Comparison of ENCODE assay signal across 12 cellular contexts in genomic region chr17:59368218-59368857, GRCh38. TPM values are rescaled to one million over a fixed set of nuclear protein-coding genes. Genes with fewer than 3 reads are reported as not detected.
DNase-seq lines count a peak whose midpoint lies in the region; ATAC-seq and TF ChIP-seq lines count a peak whose summit lies in the region.
"Had no signal": no experiment of that assay in that cellular context is flagged by ENCODE, and none has a peak within 500 bp of the region (broad histone marks: within the 10 kb centered on the region; RNA-seq: fewer than 3 reads in every experiment).

No MANE protein-coding gene starts in this region.

- peaks cover 64% of the 10 kb centered on the region for H3K79me2 ChIP-seq in parathyroid adenoma

- H3K4me3 Mint-ChIP-seq in activated T-cell treated with anti-CD3 and anti-CD28 coated beads, Interleukin-2, amount 50 U/mL, for 72 hours: no peak overlapping the region
- H3K4me3 Mint-ChIP-seq: natural killer cell treated with Interleukin-12 subunit alpha and Interleukin-12 subunit beta and Interleukin-15 and Interleukin-18, amount 100 ng/mL, for 72 hours; stimulated activated naive CD8-positive, alpha-beta T cell treated with anti-CD3 and anti-CD28 coated beads, Interleukin-15, Interleukin-2, amounts not matched to agents 100 ng/mL and 50 ng/mL, for 24 hours had no signal

- peak overlapping the region; percentile 97 for H3K27ac ChIP-seq in left ventricle myocardium inferior (replicated peaks)
- H3K27ac ChIP-seq in parathyroid adenoma: peak overlapping the region; percentile 76
- H3K27ac ChIP-seq in vagina: peak overlapping the region; percentile 87
- H3K27ac ChIP-seq: HL-60 had no signal

- TF ChIP-seq CTCF in left ventricle myocardium inferior (IDR thresholded peaks at IDR 0.05; ENCODE audit: borderline replicate concordance) (no peak), foreskin fibroblast (IDR thresholded peaks at IDR 0.05; ENCODE audit: low read depth, low read length) (no peak), parathyroid adenoma (IDR thresholded peaks at IDR 0.05) (no peak), vagina (IDR thresholded peaks at IDR 0.05) (no peak)

- H3K27me3 Mint-ChIP-seq in activated T-cell treated with anti-CD3 and anti-CD28 coated beads, Interleukin-2, amount 50 U/mL, for 72 hours (ENCODE audit: low read depth): no peaks in the 10 kb centered on the region
- H3K27me3 Mint-ChIP-seq: natural killer cell treated with Interleukin-12 subunit alpha and Interleukin-12 subunit beta and Interleukin-15 and Interleukin-18, amount 100 ng/mL, for 72 hours; stimulated activated naive CD8-positive, alpha-beta T cell treated with anti-CD3 and anti-CD28 coated beads, Interleukin-15, Interleukin-2, amounts not matched to agents 100 ng/mL and 50 ng/mL, for 24 hours had no signal

- no peak for ATAC-seq in activated T-cell treated with anti-CD3 and anti-CD28 coated beads, Interleukin-2, amount 50 U/mL, for 72 hours (replicated peaks in 1 of 2)
- ATAC-seq: natural killer cell treated with Interleukin-12 subunit alpha and Interleukin-12 subunit beta and Interleukin-15 and Interleukin-18, amount 100 ng/mL, for 72 hours had no signal

- H3K4me1 Mint-ChIP-seq in activated T-cell treated with anti-CD3 and anti-CD28 coated beads, Interleukin-2, amount 50 U/mL, for 72 hours (ENCODE audit: low read depth): peaks cover 83% of the 10 kb centered on the region

- H3K4me2 ChIP-seq in parathyroid adenoma (ENCODE audit: low read length): no peak overlapping the region

- H3K9me3 Mint-ChIP-seq in activated T-cell treated with anti-CD3 and anti-CD28 coated beads, Interleukin-2, amount 50 U/mL, for 72 hours: no peaks in the 10 kb centered on the region
- H3K9me3 Mint-ChIP-seq: natural killer cell treated with Interleukin-12 subunit alpha and Interleukin-12 subunit beta and Interleukin-15 and Interleukin-18, amount 100 ng/mL, for 72 hours; stimulated activated naive CD8-positive, alpha-beta T cell treated with anti-CD3 and anti-CD28 coated beads, Interleukin-15, Interleukin-2, amounts not matched to agents 100 ng/mL and 50 ng/mL, for 24 hours had no signal

- H3K9ac ChIP-seq in parathyroid adenoma: no peak overlapping the region

- TF ChIP-seq POLR2A in vagina (IDR thresholded peaks at IDR 0.05): no peak

- H2AFZ ChIP-seq in parathyroid adenoma: no peak overlapping the region

- peaks cover 0 to 3% of the 10 kb centered on the region in 2 donors for H3K36me3 Mint-ChIP-seq in activated T-cell treated with anti-CD3 and anti-CD28 coated beads, Interleukin-2, amount 50 U/mL, for 72 hours (ENCODE audit: insufficient read depth in 2 of 2)
- H3K36me3 Mint-ChIP-seq: natural killer cell treated with Interleukin-12 subunit alpha and Interleukin-12 subunit beta and Interleukin-15 and Interleukin-18, amount 100 ng/mL, for 72 hours had no signal

- H3K4me3 ChIP-seq in left ventricle myocardium inferior (no peak overlapping the region), foreskin fibroblast (ENCODE audit: low read depth in 1 of 2, low read length in 2 of 2) (no peak overlapping the region), parathyroid adenoma (ENCODE audit: low read depth, low read length) (no peak overlapping the region), vagina (no peak overlapping the region)

- intact Hi-C loops in left ventricle myocardium inferior (cut with micrococcal nuclease) (loop anchor here (5.0 kb wide), 1 partner anchor 36 kb away; the partner anchor contains the start of gene YPEL2), cardiac septum (cut with DNase I) (loop anchor here (2.0 kb wide), 1 partner anchor 38 kb away; the partner anchor contains the start of gene YPEL2), vagina (cut with DNase I) (no loop called here)

- H3K27me3 ChIP-seq in left ventricle myocardium inferior (ENCODE audit: low read depth) (no peaks in the 10 kb centered on the region), parathyroid adenoma (ENCODE audit: control insufficient read depth, insufficient read depth, low read length) (no peaks in the 10 kb centered on the region), vagina (no peaks in the 10 kb centered on the region)

- no peaks in the 10 kb centered on the region for H3K36me3 ChIP-seq in left ventricle myocardium inferior
- H3K36me3 ChIP-seq in parathyroid adenoma (ENCODE audit: control insufficient read depth, insufficient read depth, low read length): no peaks in the 10 kb centered on the region
- H3K36me3 ChIP-seq in vagina: no peaks in the 10 kb centered on the region

- no peak for DNase-seq in left ventricle myocardium inferior
- DNase-seq in cardiac septum (ENCODE audit: low spot score): no peak
- DNase-seq in foreskin fibroblast: peak; percentile 22 to 50
- no peak for DNase-seq in vagina (ENCODE audit: extremely low spot score in 2 of 2)
- DNase-seq in stimulated activated CD4-positive, alpha-beta T cell treated with anti-CD3 and anti-CD28 coated beads, Interleukin-4, amount 100 ng/mL, for 1 hour: no peak
- no peak for DNase-seq in middle frontal gyrus (ENCODE audit: extremely low spot score, low spot score)
- DNase-seq in activated T-cell treated with anti-CD3 and anti-CD28 coated beads, Interleukin-2, amount 50 U/mL, for 72 hours: no peak
- DNase-seq: effector memory CD4-positive, alpha-beta T cell had no signal

- H3K4me1 ChIP-seq in left ventricle myocardium inferior: peaks cover 100% of the 10 kb centered on the region
- peaks cover 79% of the 10 kb centered on the region for H3K4me1 ChIP-seq in parathyroid adenoma
- H3K4me1 ChIP-seq in vagina: peaks cover 99% of the 10 kb centered on the region

- no peak overlapping the region for H3K27ac Mint-ChIP-seq in activated T-cell treated with anti-CD3 and anti-CD28 coated beads, Interleukin-2, amount 50 U/mL, for 72 hours

- H3K9me3 ChIP-seq in left ventricle myocardium inferior (replicated peaks) (no peaks in the 10 kb centered on the region), parathyroid adenoma (ENCODE audit: control insufficient read depth, low read length) (no peaks in the 10 kb centered on the region), vagina (no peaks in the 10 kb centered on the region)

RNA-seq across cellular contexts. Expression of gene YPEL2, which starts 36.9 kb away (rescaled TPM):
- total RNA-seq in left ventricle myocardium inferior (36.3 TPM), cardiac septum (59.4 TPM), vagina (16.7 TPM)
- total RNA-seq in activated T-cell treated with anti-CD3 and anti-CD28 coated beads, Interleukin-2, amount 50 U/mL, for 72 hours: 10 to 100 TPM; 13.4 to 18.9 TPM

Comparison
In these comparisons a context has a peak if more than half of its experiments do, and no peak if none do; other contexts are left out.
1. DNase-seq: peak in foreskin fibroblast (2 of 2); none in left ventricle myocardium inferior (single experiment), cardiac septum (single experiment), vagina (0 of 2), stimulated activated CD4-positive, alpha-beta T cell treated with anti-CD3 and anti-CD28 coated beads, Interleukin-4, amount 100 ng/mL, for 1 hour (single experiment), middle frontal gyrus (single experiment) and activated T-cell treated with anti-CD3 and anti-CD28 coated beads, Interleukin-2, amount 50 U/mL, for 72 hours (0 of 2).
2. Peak in every context shown above with its lines, with median percentiles within 50 percentile points of each other: H3K27ac ChIP-seq.